In genomic region chr9:95315108-95315746, GRCh38 we compare ENCODE assay signal across 24 cellular contexts. TPM values are rescaled to one million over a fixed set of nuclear protein-coding genes. Genes with fewer than 3 reads are reported as not detected.
DNase-seq lines count a peak whose midpoint lies in the region; ATAC-seq, FAIRE-seq and TF ChIP-seq lines count a peak whose summit lies in the region.
"Had no signal": no experiment of that assay in that cellular context is flagged by ENCODE, and none has a peak within 500 bp of the region (broad histone marks: within the 10 kb centered on the region; RNA-seq: fewer than 3 reads in every experiment).

No MANE protein-coding gene starts in this region.

- CTCF ChIA-PET in A549 (lab: Yijun Ruan, JAX) (no interaction called here), H1 (lab: Charles Lee; ENCODE audit: partially characterized antibody) (no interaction called here)

- no peak overlapping the region for H2BK120ac ChIP-seq in H1 (replicated peaks; ENCODE audit: low read depth, low read length)

- no peak overlapping the region for H3K18ac ChIP-seq in H1 (ENCODE audit: extremely low read depth, low read length)

- H3K36me3 ChIP-seq in OCI-LY1 (ENCODE audit: insufficient read depth, low read length) = no peaks in the 10 kb centered on the region
- no peaks in the 10 kb centered on the region for H3K36me3 ChIP-seq in H1 (ENCODE audit: control insufficient read depth in 2 of 4, insufficient read depth in 4 of 4, low read length in 3 of 4)
- H3K36me3 ChIP-seq in ascending aorta = no peaks in the 10 kb centered on the region
- H3K36me3 ChIP-seq: colonic mucosa, vagina had no signal

- H3K4ac ChIP-seq in H1 (replicated peaks; ENCODE audit: insufficient read length, low read depth, low read length) = no peak overlapping the region

- H3K27me3 ChIP-seq in OCI-LY1 (ENCODE audit: insufficient read depth, low read length) (no peaks in the 10 kb centered on the region), H1 (replicated peaks in 1 of 4; ENCODE audit: control insufficient read depth in 3 of 4, extremely low read depth in 1 of 4, insufficient read depth in 3 of 4, low read length in 3 of 4) (no peaks in the 10 kb centered on the region), ascending aorta (no peaks in the 10 kb centered on the region)
- H3K27me3 ChIP-seq: colonic mucosa, vagina had no signal

- no peaks in the 10 kb centered on the region for H3K9me3 ChIP-seq in A549
- H3K9me3 ChIP-seq in OCI-LY1 (ENCODE audit: low read length) = no peaks in the 10 kb centered on the region
- no peaks in the 10 kb centered on the region for H3K9me3 ChIP-seq in H1 (ENCODE audit: insufficient read depth in 2 of 2, low read depth in 1 of 2, low read length in 1 of 2)
- H3K9me3 ChIP-seq in ascending aorta = no peaks in the 10 kb centered on the region
- H3K9me3 ChIP-seq: colonic mucosa, psoas muscle, vagina had no signal

- H3K9me2 ChIP-seq in OCI-LY1 (ENCODE audit: low read depth, low read length) = no peaks in the 10 kb centered on the region

- H2AK5ac ChIP-seq in H1 (ENCODE audit: low read depth, low read length) = no peak overlapping the region

- no peaks in the 10 kb centered on the region for H3F3A ChIP-seq in OCI-LY1 (ENCODE audit: insufficient read depth, low read length)

- POLR2A ChIA-PET in A549 (lab: Yijun Ruan, JAX) = no interaction called here
- POLR2A ChIA-PET in H1 (lab: Charles Lee; ENCODE audit: partially characterized antibody) = no interaction called here

- TF ChIP-seq EP300 in A549 (IDR thresholded peaks at IDR 0.05) (no peak), H1 (IDR thresholded peaks at IDR 0.05; ENCODE audit: borderline replicate concordance in 1 of 2, low read depth in 2 of 2, low read length in 2 of 2) (no peak)

- H3K14ac ChIP-seq in H1 (ENCODE audit: insufficient read length) = no peak overlapping the region

- H3K9ac ChIP-seq in OCI-LY1 (ENCODE audit: low read length) (peak overlapping the region; percentile 81; the same call in 1 of the 2 replicates), H1 (replicated peaks in 1 of 4; ENCODE audit: extremely low read depth in 1 of 4, low read depth in 3 of 4, low read length in 3 of 4) (no peak overlapping the region; a peak in 1 of 7 replicates)

- peak overlapping the region; percentile 62; the same call in 1 of the 2 replicates for H2BK15ac ChIP-seq in H1 (ENCODE audit: low read length)

- no peaks in the 10 kb centered on the region for H4K20me1 ChIP-seq in OCI-LY1 (ENCODE audit: insufficient read depth, low read length)
- H4K20me1 ChIP-seq in H1 (replicated peaks in 1 of 2; ENCODE audit: control insufficient read depth in 1 of 2, insufficient read depth in 2 of 2, low read length in 2 of 2) = no peaks in the 10 kb centered on the region

- in situ Hi-C loops in Caki2 (cut with HindIII; ENCODE audit: low pct_unique_long_range_greater_than_20kb, low sequenced_read_pairs) = no loop called here

- no peaks in the 10 kb centered on the region; the same call in 1 of the 2 replicates for H3K23me2 ChIP-seq in H1 (ENCODE audit: low read depth, low read length)

- peak overlapping the region; percentile 72; the same call in 1 of the 2 replicates for H4K8ac ChIP-seq in H1 (ENCODE audit: extremely low read depth, insufficient read depth, low read length)

- no peak for TF ChIP-seq RAD21 in A549 (conservative IDR thresholded peaks at IDR 0.05 in 1 of 2, IDR thresholded peaks at IDR 0.05 in 1 of 2)
- TF ChIP-seq RAD21 in H1 (IDR thresholded peaks at IDR 0.05 in 1 of 2, conservative IDR thresholded peaks at IDR 0.05 in 1 of 2; ENCODE audit: low read depth in 2 of 2, low read length in 2 of 2) = no peak

- TF ChIP-seq POLR2A in A549 (IDR thresholded peaks at IDR 0.05; ENCODE audit: low read length) (no peak), H1 (IDR thresholded peaks at IDR 0.05; ENCODE audit: control extremely low read depth in 1 of 2, low read depth in 2 of 2, low read length in 2 of 2) (no peak)

- no peak overlapping the region for H2BK5ac ChIP-seq in H1 (ENCODE audit: low read depth, low read length)

- H3K4me2 ChIP-seq in A549 = peak overlapping the region; percentile 85
- H3K4me2 ChIP-seq in OCI-LY1 (ENCODE audit: low read length) = peak overlapping the region; percentile 80; the same call in 1 of the 2 replicates
- H3K4me2 ChIP-seq in H1 (ENCODE audit: insufficient read depth in 1 of 2, low read depth in 2 of 2, low read length in 2 of 2) = no peak overlapping the region; a peak in 1 of 4 replicates

- no peak overlapping the region for H2BK20ac ChIP-seq in H1 (ENCODE audit: low read length)

- FAIRE-seq in A549 (lab: Jason Lieb, UNC) (no peak), H1 (lab: Jason Lieb, UNC) (no peak)
- FAIRE-seq: endometrium, GM12892, TTC549 had no signal

- H3K79me1 ChIP-seq in H1 (ENCODE audit: low read depth, low read length) = peaks cover 2% of the 10 kb centered on the region; the same call in 1 of the 2 replicates

- no peak for TF ChIP-seq CTCF in A549 (IDR thresholded peaks at IDR 0.05)
- TF ChIP-seq CTCF in OCI-LY1 (IDR thresholded peaks at IDR 0.05; ENCODE audit: low read length) = no peak
- no peak for TF ChIP-seq CTCF in H1 (IDR thresholded peaks at IDR 0.05; ENCODE audit: control extremely low read depth in 1 of 3, insufficient read depth in 1 of 3, low read depth in 1 of 3, low read length in 3 of 3)
- no peak for TF ChIP-seq CTCF in ascending aorta (IDR thresholded peaks at IDR 0.05)

- DNase-seq in A549 (ENCODE audit: low read depth in 1 of 2, low spot score in 1 of 2) (no peak), Caki2 (ENCODE audit: low read depth) (peak; percentile 45), H1 (ENCODE audit: low read depth in 1 of 2, low spot score in 2 of 2) (no peak), H4 (ENCODE audit: low spot score) (no peak), ascending aorta (ENCODE audit: low spot score in 2 of 2) (no peak)
- DNase-seq in stimulated activated CD4-positive, alpha-beta T cell treated with anti-CD3 and anti-CD28 coated beads, Interleukin-2, amount 100 ng/mL, for 24 hours = no peak
- DNase-seq: activated naive CD4-positive, alpha-beta T cell; activated T-cell treated with anti-CD3 and anti-CD28 coated beads for 4 hours; colonic mucosa; GF-D8; MV-4-11; natural killer cell; NCI-H2081; NCI-H524; psoas muscle; RPMI8226; stimulated activated CD8-positive, alpha-beta memory T cell treated with anti-CD3 and anti-CD28 coated beads, Interleukin-4, amount 100 ng/mL, for 48 hours; substantia nigra had no signal

- no peak overlapping the region for H2BK12ac ChIP-seq in H1 (ENCODE audit: low read depth, low read length)

- H4K5ac ChIP-seq in H1 (ENCODE audit: insufficient read length, low read depth, low read length) = no peak overlapping the region

- no peaks in the 10 kb centered on the region for H3K79me2 ChIP-seq in OCI-LY1 (ENCODE audit: insufficient read depth, low read length)
- peaks cover 0 to 23% of the 10 kb centered on the region in 2 experiments; a peak in 2 of 4 replicates for H3K79me2 ChIP-seq in H1 (ENCODE audit: control insufficient read depth in 1 of 2, insufficient read depth in 2 of 2, low read length in 2 of 2)

- no peak overlapping the region for H2AFZ ChIP-seq in OCI-LY1 (ENCODE audit: low read length)
- no peak overlapping the region for H2AFZ ChIP-seq in H1 (ENCODE audit: low read length)

- no peak for ATAC-seq in A549
- no peak for ATAC-seq in HG03565 (IDR thresholded peaks at IDR 0.05; ENCODE audit: unreplicated experiment)
- ATAC-seq: natural killer cell, psoas muscle had no signal

- H3K4me1 ChIP-seq in A549 (peaks cover 25% of the 10 kb centered on the region), OCI-LY1 (ENCODE audit: insufficient read depth, low read length, severe bottlenecking) (peaks cover 25% of the 10 kb centered on the region), H1 (replicated peaks in 1 of 4; ENCODE audit: control insufficient read depth in 3 of 4, insufficient read depth in 4 of 4, low read length in 3 of 4) (peaks cover 0 to 4% (median 2%) of the 10 kb centered on the region in 4 experiments; a peak in 2 of 7 replicates), ascending aorta (no peaks in the 10 kb centered on the region)
- H3K4me1 ChIP-seq: colonic mucosa had no signal

- intact Hi-C loops in ascending aorta (cut with DNase I) = loop anchor here (10.0 kb wide), 1 partner anchor 120 kb away; no protein-coding TSS in a partner anchor

- 89% methylated on average over 12 of the region's 12 CpGs for WGBS in A549 (ENCODE audit: missing lambda C conversion rate)
- WGBS in H1 (ENCODE audit: extremely low coverage in 1 of 2, insufficient coverage in 1 of 2, insufficient read length in 1 of 2, insufficient replicate concordance in 2 of 2, low coverage in 1 of 2, low lambda C conversion rate in 2 of 2, missing lambda C conversion rate in 1 of 2), 2 experiments = 95% methylated on average over 12 of the region's 12 CpGs; no CpG with 5 or more reads in 1 of the 2 experiments

- H3K23ac ChIP-seq in H1 (ENCODE audit: insufficient read length) = no peak overlapping the region

- no peak overlapping the region for H4K91ac ChIP-seq in H1 (replicated peaks; ENCODE audit: insufficient read length, low read length)

- H3K4me3 ChIP-seq in A549 (no peak overlapping the region), OCI-LY1 (ENCODE audit: low read depth, low read length, poor library complexity, severe bottlenecking) (no peak overlapping the region), H1 (ENCODE audit: extremely low read depth in 1 of 4, insufficient read depth in 2 of 4, low read depth in 3 of 4, low read length in 4 of 4) (no peak overlapping the region), ascending aorta (no peak overlapping the region)
- H3K4me3 ChIP-seq: colonic mucosa, vagina had no signal

- peak overlapping the region in 1 of 2 experiments; percentile 22; a peak in 3 of 6 replicates for H3K27ac ChIP-seq in A549
- no peak overlapping the region for H3K27ac ChIP-seq in OCI-LY1 (ENCODE audit: low read depth, low read length, poor library complexity, severe bottlenecking)
- H3K27ac ChIP-seq in H1 (ENCODE audit: low read depth, low read length) = no peak overlapping the region
- no peak overlapping the region for H3K27ac ChIP-seq in ascending aorta
- H3K27ac ChIP-seq: colonic mucosa, psoas muscle, vagina had no signal

- H3K56ac ChIP-seq in H1 (replicated peaks; ENCODE audit: insufficient read length, low read depth, low read length) = no peak overlapping the region

RNA-seq across cellular contexts. Expression of gene FANCC, which starts 2.3 kb away (rescaled TPM):
- polyA plus RNA-seq in A549 (2011; rRNA removed) (24.9 and 26.5 TPM in 2 replicates), A549 (2017; fragmentation: RNase III; extraction: RNeasy Plus Mini Kit Qiagen cat#74134 plus additional on column Dnase treatment) (12.1 to 14.1 TPM (median 13.5 TPM) in 3 replicates), H1 (2011; rRNA removed) (7.6 and 7.8 TPM in 2 replicates)
- 8.1 and 10.7 TPM in 2 replicates for polyA plus RNA-seq in A549 (2012; cell fraction: cytosol; rRNA removed)
- 10.5 and 14.0 TPM in 2 replicates for polyA plus RNA-seq in A549 (2012; cell fraction: nucleus; rRNA removed)
- 19.5 and 23.0 TPM in 2 replicates for polyA minus RNA-seq in A549 (2011; rRNA and poly(A)+ RNA removed)
- 24.6 and 34.1 TPM in 2 replicates for total RNA-seq in Caki2 (2014; rRNA removed; shearing (Covaris generic); ENCODE audit: low replicate concordance)
- total RNA-seq in H1 (2021; fragmentation: NEBNext Ultra II Directional; extraction: Animal tissue kit (Norgen Biotek cat#: 25700)) = 15.2 and 15.4 TPM in 2 replicates
- polyA plus RNA-seq in H1 (2011; cell fraction: cytosol; rRNA removed) = 8.4 TPM
- 7.9 TPM for polyA plus RNA-seq in H1 (2011; cell fraction: nucleus; rRNA removed)
- polyA plus RNA-seq in H1 (2012, experiment 1 of 2) = 8.3 to 9.8 TPM (median 9.0 TPM) in 4 replicates
- polyA plus RNA-seq in H1 (2012, experiment 2 of 2) = 4.8 TPM
- polyA plus RNA-seq in H1 (2013, experiment 1 of 2) = 6.6 TPM
- 6.8 TPM for polyA plus RNA-seq in H1 (2013, experiment 2 of 2)
- 16.4 and 23.2 TPM in 2 replicates for polyA minus RNA-seq in H1 (2011; rRNA and poly(A)+ RNA removed)
- polyA minus RNA-seq in H1 (2011; cell fraction: cytosol; rRNA and poly(A)+ RNA removed) = 10.3 TPM
- 25.0 TPM for polyA minus RNA-seq in H1 (2011; cell fraction: nucleus; rRNA and poly(A)+ RNA removed)
- 8.7 and 12.3 TPM in 2 replicates for total RNA-seq in H4 (2014; rRNA removed; shearing (Covaris generic))
- 0.64 TPM for total RNA-seq in ascending aorta

Comparison
In these comparisons a context has a peak if more than half of its experiments do, and no peak if none do; other contexts are left out.
1. H3K4me2 ChIP-seq: peak in A549 (single experiment) and OCI-LY1 (single experiment); none in H1 (0 of 2).